Comparison of ENCODE assay signal across 8 cellular contexts in genomic region chr10:87505366-87506113, GRCh38. TPM values are rescaled to one million over a fixed set of nuclear protein-coding genes. Genes with fewer than 3 reads are reported as not detected.
DNase-seq lines count a peak whose midpoint lies in the region; TF ChIP-seq lines count a peak whose summit lies in the region.

No MANE protein-coding gene starts in this region.

- peaks cover 4% of the 10 kb centered on the region; the same call in 1 of the 2 replicates for H3K4me1 ChIP-seq in HEK293 (ENCODE audit: control insufficient read depth, insufficient read depth, low read length)

- H3K27ac ChIP-seq in HEK293 (ENCODE audit: extremely low read depth, low read depth, low read length) = peak overlapping the region; percentile 85
- H3K27ac ChIP-seq in layer of hippocampus (ENCODE audit: low read depth, low read length) = peak overlapping the region; percentile 57

- H3K36me3 ChIP-seq in HEK293 (ENCODE audit: control insufficient read depth in 2 of 2, insufficient read depth in 1 of 2, low read length in 2 of 2) = peaks cover 17 to 18% of the 10 kb centered on the region in 2 experiments

- H3K27me3 ChIP-seq in layer of hippocampus (ENCODE audit: control insufficient read depth, insufficient read depth, low read length) = no peaks in the 10 kb centered on the region

- TF ChIP-seq CTCF in HEK293 (tag by site-specific recombination; IDR thresholded peaks at IDR 0.05) (peak; percentile 73), WI38 (IDR thresholded peaks at IDR 0.05; ENCODE audit: low read depth, low read length) (peak; percentile 63)

- CTCF ChIA-PET in HEK293 (lab: Yijun Ruan, JAX) = interaction anchor here (1.1 to 2.2 kb wide), 2 partner anchors 18 to 28 kb away, joined by 5 to 11 read pairs; no protein-coding TSS in a partner anchor

- POLR2A ChIA-PET in HEK293 (lab: Yijun Ruan, JAX) = interaction anchor here (0.7 to 1.9 kb wide), 4 partner anchors 8 to 1200 kb away, joined by 4 to 7 read pairs (median 5); partner anchors contain the start of genes ATAD1 and LIPK

- peak; percentile 57 to 74 for DNase-seq in NCI-H2081 (lab: John Stamatoyannopoulos, UW)
- DNase-seq in NCI-H2081 treated with DMSO at 0.1 percent for 48 hours (lab: John Stamatoyannopoulos, UW) = no peak
- peak; percentile 70 for DNase-seq in M059J (ENCODE audit: low read depth)
- DNase-seq in cerebellum (ENCODE audit: low spot score) = peak; percentile 25
- DNase-seq in stimulated activated CD4-positive, alpha-beta T cell treated with anti-CD3 and anti-CD28 coated beads, Interleukin-1b, Interleukin-23, amount 100 ng/mL, for 48 hours = peak; percentile 41

- no peaks in the 10 kb centered on the region for H3K9me3 ChIP-seq in HEK293 (ENCODE audit: control insufficient read depth, insufficient read depth, low read depth, low read length)

- H3K4me3 ChIP-seq in HEK293 (ENCODE audit: low read depth, low read length) = peak overlapping the region; percentile 99
- peak overlapping the region; percentile 90 for H3K4me3 ChIP-seq in WI38 (ENCODE audit: low read depth, low read length)

TF ChIP-seq in HEK293, 187 proteins besides CTCF, POLR2A, EP300 and RAD21 (continues in another document):
- no peak for TF ChIP-seq SCRT1 (tag by site-specific recombination; IDR thresholded peaks at IDR 0.05; ENCODE audit: borderline replicate concordance)
- TF ChIP-seq ZBTB10 (tag by site-specific recombination; IDR thresholded peaks at IDR 0.05) = 0 out of 2 replicates have a peak, but pooled peaks have one; percentile 10
- TF ChIP-seq ZNF10 (tag by site-specific recombination; IDR thresholded peaks at IDR 0.05) = peak; percentile 47; the same call in 1 of the 2 replicates
- peak; percentile 28; the same call in 1 of the 2 replicates for TF ChIP-seq SP2 (tag by site-specific recombination; IDR thresholded peaks at IDR 0.05)
- TF ChIP-seq HIC1 (tag by site-specific recombination; IDR thresholded peaks at IDR 0.05) = peak; percentile 88
- 0 out of 2 replicates have a peak, but pooled peaks have one; percentile 4 for TF ChIP-seq WT1 (tag by site-specific recombination; IDR thresholded peaks at IDR 0.05)
- peak; percentile 74 for TF ChIP-seq PATZ1 (tag by site-specific recombination; IDR thresholded peaks at IDR 0.05)
- TF ChIP-seq ZNF777 (tag by site-specific recombination; IDR thresholded peaks at IDR 0.05; ENCODE audit: borderline replicate concordance) = 0 out of 2 replicates have a peak, but pooled peaks have one; percentile 1
- no peak for TF ChIP-seq ZNF223 (tag by site-specific recombination; IDR thresholded peaks at IDR 0.05)
- peak; percentile 59 for TF ChIP-seq REST (tag by site-specific recombination; IDR thresholded peaks at IDR 0.05)
- TF ChIP-seq ZNF660 (tag by site-specific recombination; IDR thresholded peaks at IDR 0.05) = no peak
- peak; percentile 56; the same call in 1 of the 2 replicates for TF ChIP-seq ZEB2 (tag by site-specific recombination; IDR thresholded peaks at IDR 0.05)
- TF ChIP-seq ZNF341 (tag by site-specific recombination; IDR thresholded peaks at IDR 0.05; ENCODE audit: low read depth) = peak; percentile 60
- 0 out of 2 replicates have a peak, but pooled peaks have one; percentile 9 for TF ChIP-seq ZNF366 (tag by site-specific recombination; conservative IDR thresholded peaks at IDR 0.05)
- TF ChIP-seq ZNF335 (tag by site-specific recombination; conservative IDR thresholded peaks at IDR 0.05) = peak; percentile 8; the same call in 1 of the 2 replicates
- peak; percentile 76 for TF ChIP-seq GLIS2 (tag by site-specific recombination; IDR thresholded peaks at IDR 0.05)
- peak; percentile 42; the same call in 1 of the 2 replicates for TF ChIP-seq ZBTB44 (tag by site-specific recombination; IDR thresholded peaks at IDR 0.05)

RNA-seq across cellular contexts. Expression of gene MINPP1, which starts 0.8 kb away (rescaled TPM):
- total RNA-seq in M059J (2014; rRNA removed; shearing (Covaris generic)) = 57.3 and 61.4 TPM in 2 replicates
- 20.8 TPM for total RNA-seq in cerebellum
